In genomic region chr9:6545017-6545691, GRCh38 we compare ENCODE assay signal across 21 cellular contexts.
A peak's percentile ranks its signal among the peaks of the same experiment; 100 is the strongest.
DNase-seq lines count a peak whose midpoint lies in the region; ATAC-seq and TF ChIP-seq lines count a peak whose summit lies in the region.
"Had no signal": no experiment of that assay in that cellular context is flagged by ENCODE, and none has a peak within 500 bp of the region (broad histone marks: within the 10 kb centered on the region; RNA-seq: fewer than 3 reads in every experiment).

No MANE protein-coding gene starts in this region.

- CTCF ChIA-PET in activated CD4-positive, alpha-beta memory T cell treated with anti-CD3 and anti-CD28 coated beads, Interleukin-2, amount 10 ng/mL, durations not matched to agents 7 days and 5 days (lab: Charles Lee) = interaction anchor here (0.9 kb wide), 1 partner anchor 23 kb away, joined by 3 read pairs; no protein-coding TSS in a partner anchor
- CTCF ChIA-PET in activated CD4-positive, alpha-beta T cell treated with anti-CD3 and anti-CD28 coated beads, Interleukin-2, amount 10 ng/mL, durations not matched to agents 7 days and 5 days (lab: Charles Lee) = interaction anchor here (1.2 kb wide), 1 partner anchor 122 kb away, joined by 3 read pairs; no protein-coding TSS in a partner anchor

- H3K9me3 Mint-ChIP-seq in activated CD4-positive, alpha-beta memory T cell treated with anti-CD3 and anti-CD28 coated beads, Interleukin-2, amount 10 ng/mL, durations not matched to agents 7 days and 5 days = no peaks in the 10 kb centered on the region
- no peaks in the 10 kb centered on the region for H3K9me3 Mint-ChIP-seq in activated CD4-positive, alpha-beta T cell treated with anti-CD3 and anti-CD28 coated beads, Interleukin-2, amount 10 ng/mL, durations not matched to agents 7 days and 5 days

- ATAC-seq in GM18909 (IDR thresholded peaks at IDR 0.05; ENCODE audit: poor library complexity, unreplicated experiment) = no peak

- in situ Hi-C loops in Caki2 (cut with HindIII; ENCODE audit: low pct_unique_long_range_greater_than_20kb, low sequenced_read_pairs) = no loop called here
- in situ Hi-C loops in astrocyte of the spinal cord (cut with HindIII; ENCODE audit: low sequenced_read_pairs) = no loop called here

- H3K4me3 ChIP-seq in astrocyte of the spinal cord (ENCODE audit: low read depth, low read length) (no peak overlapping the region), kidney epithelial cell (ENCODE audit: low read depth, low read length) (no peak overlapping the region)
- H3K4me3 ChIP-seq: MG63, Peyer's patch had no signal

- DNase-seq in Caki2 (ENCODE audit: low read depth) (peak; percentile 9), HT1080 (ENCODE audit: low read depth) (peak; percentile 59), astrocyte of the spinal cord (ENCODE audit: low read depth, low spot score) (peak; percentile 58), kidney epithelial cell (ENCODE audit: low read depth) (peak; percentile 37), SK-N-DZ (ENCODE audit: low spot score) (no peak)
- no peak for DNase-seq in activated CD4-positive, alpha-beta memory T cell treated with anti-CD3 and anti-CD28 coated beads, Interleukin-2, amount 10 ng/mL, durations not matched to agents 7 days and 5 days
- DNase-seq in activated CD4-positive, alpha-beta T cell treated with anti-CD3 and anti-CD28 coated beads, Interleukin-2, amount 10 ng/mL, durations not matched to agents 7 days and 5 days = no peak
- DNase-seq: AML-193, Calu3, DMS79 treated with DMSO at 0.1 percent for 48 hours, GDM1, GOT3, MG63, NCI-H1092 treated with DMSO at 0.1 percent for 48 hours, NCI-H1694, NCI-H2107, NCI-H446 treated with DMSO at 0.1 percent for 48 hours, NCI-H748 treated with DMSO at 0.1 percent for 48 hours, Peyer's patch, SHP77 had no signal

- no peaks in the 10 kb centered on the region for H3K27me3 ChIP-seq in kidney epithelial cell (ENCODE audit: control insufficient read depth, insufficient read depth, low read length)
- H3K27me3 ChIP-seq: MG63, Peyer's patch had no signal

- TF ChIP-seq CTCF in astrocyte of the spinal cord (IDR thresholded peaks at IDR 0.05; ENCODE audit: low read depth, low read length) = no peak
- TF ChIP-seq CTCF in kidney epithelial cell (IDR thresholded peaks at IDR 0.05; ENCODE audit: insufficient read depth, low read length, poor library complexity, severe bottlenecking) = no peak

- no peaks in the 10 kb centered on the region for H3K27me3 Mint-ChIP-seq in activated CD4-positive, alpha-beta memory T cell treated with anti-CD3 and anti-CD28 coated beads, Interleukin-2, amount 10 ng/mL, durations not matched to agents 7 days and 5 days
- peaks cover 1% of the 10 kb centered on the region for H3K27me3 Mint-ChIP-seq in activated CD4-positive, alpha-beta T cell treated with anti-CD3 and anti-CD28 coated beads, Interleukin-2, amount 10 ng/mL, durations not matched to agents 7 days and 5 days

- no peak overlapping the region for H3K27ac Mint-ChIP-seq in activated CD4-positive, alpha-beta memory T cell treated with anti-CD3 and anti-CD28 coated beads, Interleukin-2, amount 10 ng/mL, durations not matched to agents 7 days and 5 days
- no peak overlapping the region for H3K27ac Mint-ChIP-seq in activated CD4-positive, alpha-beta T cell treated with anti-CD3 and anti-CD28 coated beads, Interleukin-2, amount 10 ng/mL, durations not matched to agents 7 days and 5 days

- H3K36me3 ChIP-seq in kidney epithelial cell (ENCODE audit: control insufficient read depth, insufficient read depth, low read length) = peaks cover 1% of the 10 kb centered on the region
- H3K36me3 ChIP-seq: MG63, Peyer's patch had no signal

- no peaks in the 10 kb centered on the region for H3K36me3 Mint-ChIP-seq in activated CD4-positive, alpha-beta memory T cell treated with anti-CD3 and anti-CD28 coated beads, Interleukin-2, amount 10 ng/mL, durations not matched to agents 7 days and 5 days (ENCODE audit: low read depth)
- no peaks in the 10 kb centered on the region for H3K36me3 Mint-ChIP-seq in activated CD4-positive, alpha-beta T cell treated with anti-CD3 and anti-CD28 coated beads, Interleukin-2, amount 10 ng/mL, durations not matched to agents 7 days and 5 days (ENCODE audit: low read depth)

- no peak overlapping the region for H3K4me3 Mint-ChIP-seq in activated CD4-positive, alpha-beta memory T cell treated with anti-CD3 and anti-CD28 coated beads, Interleukin-2, amount 10 ng/mL, durations not matched to agents 7 days and 5 days
- H3K4me3 Mint-ChIP-seq in activated CD4-positive, alpha-beta T cell treated with anti-CD3 and anti-CD28 coated beads, Interleukin-2, amount 10 ng/mL, durations not matched to agents 7 days and 5 days = no peak overlapping the region

- POLR2A ChIA-PET in activated CD4-positive, alpha-beta memory T cell treated with anti-CD3 and anti-CD28 coated beads, Interleukin-2, amount 10 ng/mL, durations not matched to agents 7 days and 5 days (lab: Charles Lee) = no interaction called here
- POLR2A ChIA-PET in activated CD4-positive, alpha-beta T cell treated with anti-CD3 and anti-CD28 coated beads, Interleukin-2, amount 10 ng/mL, durations not matched to agents 7 days and 5 days (lab: Charles Lee) = no interaction called here

- no peaks in the 10 kb centered on the region for H3K4me1 Mint-ChIP-seq in activated CD4-positive, alpha-beta memory T cell treated with anti-CD3 and anti-CD28 coated beads, Interleukin-2, amount 10 ng/mL, durations not matched to agents 7 days and 5 days
- H3K4me1 Mint-ChIP-seq in activated CD4-positive, alpha-beta T cell treated with anti-CD3 and anti-CD28 coated beads, Interleukin-2, amount 10 ng/mL, durations not matched to agents 7 days and 5 days = no peaks in the 10 kb centered on the region

Comparison
In these comparisons a context has a peak if more than half of its experiments do, and no peak if none do; other contexts are left out.
1. DNase-seq: peak in Caki2 (single experiment), HT1080 (single experiment), astrocyte of the spinal cord (single experiment) and kidney epithelial cell (single experiment); none in activated CD4-positive, alpha-beta memory T cell treated with anti-CD3 and anti-CD28 coated beads, Interleukin-2, amount 10 ng/mL, durations not matched to agents 7 days and 5 days (single experiment), activated CD4-positive, alpha-beta T cell treated with anti-CD3 and anti-CD28 coated beads, Interleukin-2, amount 10 ng/mL, durations not matched to agents 7 days and 5 days (single experiment) and SK-N-DZ (single experiment).